Comparison of ENCODE assay signal across 1 cellular context in the genomic region with DNA sequence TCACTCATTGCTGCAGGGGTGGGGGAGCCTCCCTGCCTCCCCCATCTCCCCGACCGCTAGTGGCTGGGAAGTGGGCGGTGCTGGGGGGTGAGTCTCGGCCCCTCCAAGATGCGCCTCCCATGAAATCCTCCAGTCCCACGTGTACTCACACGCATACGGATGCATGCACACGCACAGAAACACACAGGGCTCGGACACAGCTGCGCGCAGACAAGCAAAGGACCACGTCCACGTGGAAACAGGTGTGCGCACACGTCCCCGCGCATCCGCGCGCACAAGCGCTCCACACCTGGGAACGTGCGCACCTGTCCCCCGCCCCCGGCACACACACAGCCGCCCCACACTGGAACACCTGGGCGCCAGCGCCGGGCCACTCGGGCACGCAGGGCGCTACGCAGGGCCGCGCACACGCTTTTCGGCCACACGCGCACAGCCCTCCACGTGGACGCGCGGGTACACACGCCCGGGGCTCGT.
TF ChIP-seq lines count a peak whose summit lies in the region.

No MANE protein-coding gene starts in this region.

TF ChIP-seq in GM23338, 12 proteins besides CTCF, POLR2A, EP300 and RAD21 (continued from another document):
- no peak for TF ChIP-seq NANOG (IDR thresholded peaks at IDR 0.05; ENCODE audit: borderline replicate concordance)
